Comparison of ENCODE assay signal across 1 cellular context in the genomic region with DNA sequence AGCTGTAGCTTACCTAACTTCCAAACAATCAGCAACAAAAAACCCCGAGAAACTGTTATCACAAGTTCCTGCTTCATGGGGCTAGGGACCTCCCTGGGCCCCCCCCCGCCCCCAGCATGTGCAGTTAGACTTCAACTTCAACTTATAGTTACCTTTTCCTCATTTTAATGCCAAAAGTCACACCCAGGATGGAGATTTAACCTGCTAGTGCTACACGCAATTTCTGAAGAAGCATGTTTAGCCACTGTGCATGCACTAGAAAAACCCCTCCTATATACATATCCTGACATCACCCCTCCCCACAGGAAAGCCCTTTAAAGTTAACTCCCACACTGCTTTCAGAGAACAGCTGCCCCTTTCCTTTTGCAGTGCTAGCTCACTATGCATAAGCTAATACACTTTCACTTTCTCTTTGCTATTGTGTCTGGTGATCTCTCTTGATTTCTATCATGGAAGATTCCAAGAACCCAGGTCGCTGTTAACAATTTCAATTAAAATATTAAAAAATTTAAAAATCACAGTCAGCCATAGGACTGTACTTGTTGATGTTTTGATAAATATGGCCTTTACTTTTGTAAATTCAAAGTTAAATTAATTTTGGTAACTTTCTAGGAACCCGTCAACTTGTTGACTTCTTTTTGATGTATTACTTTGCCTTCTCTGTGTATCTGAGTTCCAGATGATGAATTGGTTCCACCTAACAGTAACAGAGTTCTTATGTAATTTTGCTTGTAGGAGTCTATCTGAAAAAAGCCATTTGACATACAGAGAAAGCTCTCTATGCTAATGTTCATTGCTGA.
TF ChIP-seq lines count a peak whose summit lies in the region.

No MANE protein-coding gene starts in this region.

TF ChIP-seq in K562, 482 proteins besides CTCF, POLR2A, EP300 and RAD21 (continued from another document):
- TF ChIP-seq, protein P1, sequence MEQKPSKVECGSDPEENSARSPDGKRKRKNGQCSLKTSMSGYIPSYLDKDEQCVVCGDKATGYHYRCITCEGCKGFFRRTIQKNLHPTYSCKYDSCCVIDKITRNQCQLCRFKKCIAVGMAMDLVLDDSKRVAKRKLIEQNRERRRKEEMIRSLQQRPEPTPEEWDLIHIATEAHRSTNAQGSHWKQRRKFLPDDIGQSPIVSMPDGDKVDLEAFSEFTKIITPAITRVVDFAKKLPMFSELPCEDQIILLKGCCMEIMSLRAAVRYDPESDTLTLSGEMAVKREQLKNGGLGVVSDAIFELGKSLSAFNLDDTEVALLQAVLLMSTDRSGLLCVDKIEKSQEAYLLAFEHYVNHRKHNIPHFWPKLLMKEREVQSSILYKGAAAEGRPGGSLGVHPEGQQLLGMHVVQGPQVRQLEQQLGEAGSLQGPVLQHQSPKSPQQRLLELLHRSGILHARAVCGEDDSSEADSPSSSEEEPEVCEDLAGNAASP (IDR thresholded peaks at IDR 0.05), result no peak
- TF ChIP-seq ZNF143 (CRISPR knock-in tag; IDR thresholded peaks at IDR 0.05) (no peak), HNRNPUL1 (IDR thresholded peaks at IDR 0.05; ENCODE audit: low read length) (no peak), ZNF253 (CRISPR knock-in tag; conservative IDR thresholded peaks at IDR 0.05) (no peak), IRF2 (CRISPR knock-in tag; IDR thresholded peaks at IDR 0.05) (peak; percentile 87; the same call in 1 of the 2 replicates), ZNF551 (CRISPR knock-in tag; IDR thresholded peaks at IDR 0.05) (no peak), MAZ (CRISPR knock-in tag; conservative IDR thresholded peaks at IDR 0.05 in 1 of 2, IDR thresholded peaks at IDR 0.05 in 1 of 2) (peak; percentile 27 to 35; a peak in 2 of 4 replicates), RNF219 (CRISPR knock-in tag; IDR thresholded peaks at IDR 0.05) (no peak), NCOA2 (IDR thresholded peaks at IDR 0.05; ENCODE audit: partially characterized antibody in 2 of 2) (no peak), SAP30 (IDR thresholded peaks at IDR 0.05; ENCODE audit: borderline replicate concordance, insufficient read depth, low read depth, low read length, poor library complexity, severe bottlenecking) (no peak), MXI1 (IDR thresholded peaks at IDR 0.05; ENCODE audit: low read depth, low read length) (0 out of 2 replicates have a peak, but pooled peaks have one; percentile 37), STAT5B (CRISPR knock-in tag; IDR thresholded peaks at IDR 0.05) (no peak)
TF ChIP-seq in K562: peak in this region for 31.
